In genomic region chr17:32671891-32672290, GRCh38 we compare ENCODE assay signal across 18 cellular contexts.
DNase-seq lines count a peak whose midpoint lies in the region; ATAC-seq and TF ChIP-seq lines count a peak whose summit lies in the region.
"Had no signal": no experiment of that assay in that cellular context is flagged by ENCODE, and none has a peak within 500 bp of the region (broad histone marks: within the 10 kb centered on the region; RNA-seq: fewer than 3 reads in every experiment).

No MANE protein-coding gene starts in this region.

- no peak for TF ChIP-seq CTCF in right atrium auricular region (IDR thresholded peaks at IDR 0.05)
- no peak for TF ChIP-seq CTCF in lower lobe of right lung (IDR thresholded peaks at IDR 0.05)

- H3K4me1 ChIP-seq in right atrium auricular region (peaks cover 0 to 14% of the 10 kb centered on the region in 2 donors), lower lobe of right lung (peaks cover 5% of the 10 kb centered on the region)
- H3K4me1 ChIP-seq: A549 had no signal

- no peak overlapping the region for H3K4me3 ChIP-seq in right atrium auricular region
- H3K4me3 ChIP-seq in lower lobe of right lung = no peak overlapping the region
- H3K4me3 ChIP-seq: A549, spleen had no signal

- no peaks in the 10 kb centered on the region for H3K9me3 ChIP-seq in right atrium auricular region
- H3K9me3 ChIP-seq in lower lobe of right lung = no peaks in the 10 kb centered on the region
- H3K9me3 ChIP-seq: A549 had no signal

- ATAC-seq in Right ventricle myocardium superior (ENCODE audit: poor library complexity) (peak; percentile 58), lower lobe of right lung (no peak), HG02885 (IDR thresholded peaks at IDR 0.05; ENCODE audit: poor library complexity, unreplicated experiment) (no peak)
- ATAC-seq: A549; CD8-positive, alpha-beta T cell had no signal

- H3K27me3 ChIP-seq in right atrium auricular region (no peaks in the 10 kb centered on the region), lower lobe of right lung (ENCODE audit: low read depth) (no peaks in the 10 kb centered on the region)
- H3K27me3 ChIP-seq: brain microvascular endothelial cell, spleen had no signal

- intact Hi-C loops in Right ventricle myocardium superior (cut with DNase I) (no loop called here), lower lobe of right lung (cut with DNase I) (no loop called here)

- H3K36me3 ChIP-seq in right atrium auricular region (no peaks in the 10 kb centered on the region), lower lobe of right lung (no peaks in the 10 kb centered on the region)
- H3K36me3 ChIP-seq: brain microvascular endothelial cell had no signal

- DNase-seq in Right ventricle myocardium superior (peak; percentile 81), right atrium auricular region (ENCODE audit: low spot score) (no peak), dermis blood vessel endothelial cell (peak; percentile 49), lower lobe of right lung (peak; percentile 53), ecto neural progenitor cell (ENCODE audit: low spot score) (no peak), NCI-H2227 (lab: John Stamatoyannopoulos, UW; ENCODE audit: unreplicated experiment) (no peak), MV-4-11 (lab: John Stamatoyannopoulos, UW) (no peak)
- DNase-seq: activated B cell treated with CpG ODN at 0.5 μM for 24 hours; activated naive CD4-positive, alpha-beta T cell treated with anti-CD3 and anti-CD28 coated beads for 36 hours; brain microvascular endothelial cell; CD8-positive, alpha-beta T cell; endodermal cell; H7; NCI-H1092; occipital lobe; spleen had no signal

- H3K27ac ChIP-seq in right atrium auricular region (no peak overlapping the region), lower lobe of right lung (no peak overlapping the region)
- H3K27ac ChIP-seq: A549, brain microvascular endothelial cell, spleen had no signal

Comparison
In these comparisons a context has a peak if more than half of its experiments do, and no peak if none do; other contexts are left out.
1. DNase-seq: peak in Right ventricle myocardium superior (single experiment), dermis blood vessel endothelial cell (single experiment) and lower lobe of right lung (single experiment); none in right atrium auricular region (single experiment), ecto neural progenitor cell (single experiment), NCI-H2227 (single experiment) and MV-4-11 (single experiment).